Comparison of ENCODE assay signal across 15 cellular contexts in the genomic region with DNA sequence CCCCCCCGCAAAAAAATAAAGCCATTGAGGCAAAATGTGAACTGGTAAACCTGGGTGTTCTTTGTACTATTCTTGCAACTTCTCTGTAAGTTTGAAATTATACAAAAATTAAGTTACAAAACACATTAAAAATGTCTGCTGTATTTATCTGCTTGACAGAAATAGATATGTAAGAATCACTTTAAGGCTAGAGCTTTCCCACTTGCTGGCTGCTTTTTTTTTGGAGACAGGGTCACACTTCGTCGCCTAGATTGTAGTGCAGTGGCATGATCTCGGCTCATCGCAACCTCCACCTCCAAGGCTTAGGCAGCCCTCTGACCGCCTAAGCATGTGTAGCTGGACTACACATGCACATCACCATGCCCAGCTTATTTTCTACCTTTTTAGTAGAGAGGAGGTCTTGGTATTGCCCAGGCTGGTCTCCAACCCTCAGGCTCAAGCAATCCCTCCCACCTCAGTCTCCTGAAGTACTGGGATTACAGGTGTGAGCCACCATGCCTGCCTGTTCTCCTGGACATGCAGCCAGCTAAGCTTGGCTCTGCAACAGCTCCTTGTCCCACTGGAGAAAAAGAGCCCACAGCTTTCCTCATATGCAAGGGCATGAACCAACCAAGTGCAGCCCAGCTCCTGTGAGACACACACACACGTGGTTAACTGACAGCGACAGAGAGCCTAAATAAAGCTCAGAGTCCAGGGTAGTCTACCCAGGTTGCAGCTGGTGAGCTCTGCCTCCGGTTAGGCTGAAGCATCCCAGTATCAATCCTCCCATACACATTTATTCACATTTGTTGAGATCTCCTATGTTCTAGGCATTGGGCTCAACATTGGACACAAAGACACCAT. TPM values are rescaled to one million over a fixed set of nuclear protein-coding genes. Genes with fewer than 3 reads are reported as not detected.
DNase-seq lines count a peak whose midpoint lies in the region; ATAC-seq and TF ChIP-seq lines count a peak whose summit lies in the region.
"Had no signal": no experiment of that assay in that cellular context is flagged by ENCODE, and none has a peak within 500 bp of the region (broad histone marks: within the 10 kb centered on the region; RNA-seq: fewer than 3 reads in every experiment).

No MANE protein-coding gene starts in this region.

- TF ChIP-seq CTCF in progenitor cell of endocrine pancreas (IDR thresholded peaks at IDR 0.05; ENCODE audit: unreplicated experiment) = no peak
- TF ChIP-seq CTCF in CD8-positive, alpha-beta T cell (IDR thresholded peaks at IDR 0.05) = no peak

- CTCF ChIA-PET in CD8-positive, alpha-beta T cell (lab: Charles Lee) = interaction anchor here (0.7 kb wide), 1 partner anchor 288 kb away, joined by 4 read pairs; no protein-coding TSS in a partner anchor

- DNase-seq in activated T-cell treated with anti-CD3 and anti-CD28 coated beads, Interleukin-2, amount 50 U/mL, for 4 hours = no peak
- no peak for DNase-seq in activated T-cell treated with anti-CD3 and anti-CD28 coated beads for 4 hours
- DNase-seq in NAMALWA (ENCODE audit: low spot score) = peak; percentile 50
- no peak for DNase-seq in progenitor cell of endocrine pancreas (ENCODE audit: low spot score, unreplicated experiment)
- DNase-seq in HCEC 1CT = no peak
- DNase-seq in CD8-positive, alpha-beta T cell = no peak
- DNase-seq in iPS-NIHi11 (ENCODE audit: low spot score) = no peak
- DNase-seq: amniotic stem cell; effector memory CD4-positive, alpha-beta T cell; mucosa of descending colon; NCI-H1694 treated with DMSO at 0.1 percent for 48 hours; OCI-M1; sigmoid colon had no signal

- H3K27me3 ChIP-seq in CD8-positive, alpha-beta T cell (ENCODE audit: insufficient read depth, low read length) = no peaks in the 10 kb centered on the region
- H3K27me3 ChIP-seq: sigmoid colon had no signal

- peak overlapping the region; percentile 33 for H3K4me3 Mint-ChIP-seq in activated T-cell treated with anti-CD3 and anti-CD28 coated beads, Interleukin-2, amount 50 U/mL, for 4 hours
- H3K4me3 Mint-ChIP-seq in activated naive CD8-positive, alpha-beta T cell = peak overlapping the region; percentile 98
- H3K4me3 Mint-ChIP-seq in progenitor cell of endocrine pancreas (ENCODE audit: low read depth) = no peak overlapping the region
- no peak overlapping the region for H3K4me3 Mint-ChIP-seq in CD8-positive, alpha-beta T cell

- no peaks in the 10 kb centered on the region for H3K27me3 Mint-ChIP-seq in activated T-cell treated with anti-CD3 and anti-CD28 coated beads, Interleukin-2, amount 50 U/mL, for 4 hours (ENCODE audit: low read depth)
- H3K27me3 Mint-ChIP-seq in activated naive CD8-positive, alpha-beta T cell = no peaks in the 10 kb centered on the region
- H3K27me3 Mint-ChIP-seq in progenitor cell of endocrine pancreas = no peaks in the 10 kb centered on the region
- H3K27me3 Mint-ChIP-seq in CD8-positive, alpha-beta T cell (ENCODE audit: low read depth) = no peaks in the 10 kb centered on the region

- H3K4me1 ChIP-seq in CD8-positive, alpha-beta T cell (ENCODE audit: insufficient read depth, low read length) = peaks cover 14% of the 10 kb centered on the region

- intact Hi-C loops in CD8-positive, alpha-beta T cell (cut with DNase I, micrococcal nuclease) = loop anchor here in 1 of 2 experiments (10.0 kb wide), 1 partner anchor 1231 kb away; no protein-coding TSS in a partner anchor

- peaks cover 26% of the 10 kb centered on the region for H3K36me3 ChIP-seq in CD8-positive, alpha-beta T cell (ENCODE audit: insufficient read depth, low read length)

- POLR2A ChIA-PET in CD8-positive, alpha-beta T cell (lab: Charles Lee) = interaction anchor here (1.1 kb wide), 1 partner anchor 145 kb away, joined by 3 read pairs; no protein-coding TSS in a partner anchor

- no peaks in the 10 kb centered on the region for H3K9me3 ChIP-seq in CD8-positive, alpha-beta T cell (ENCODE audit: low read length)
- H3K9me3 ChIP-seq: mucosa of descending colon, sigmoid colon had no signal

- H3K27ac Mint-ChIP-seq in activated naive CD8-positive, alpha-beta T cell = peak overlapping the region; percentile 92
- peak overlapping the region; percentile 82 for H3K27ac Mint-ChIP-seq in progenitor cell of endocrine pancreas
- no peak overlapping the region for H3K27ac Mint-ChIP-seq in CD8-positive, alpha-beta T cell

- no peaks in the 10 kb centered on the region for H3K9me3 Mint-ChIP-seq in activated T-cell treated with anti-CD3 and anti-CD28 coated beads, Interleukin-2, amount 50 U/mL, for 4 hours
- no peaks in the 10 kb centered on the region for H3K9me3 Mint-ChIP-seq in activated naive CD8-positive, alpha-beta T cell (ENCODE audit: low read depth)
- no peaks in the 10 kb centered on the region for H3K9me3 Mint-ChIP-seq in progenitor cell of endocrine pancreas (ENCODE audit: low read depth)
- H3K9me3 Mint-ChIP-seq in CD8-positive, alpha-beta T cell = no peaks in the 10 kb centered on the region

- H3K4me3 ChIP-seq in CD8-positive, alpha-beta T cell (ENCODE audit: low read depth, low read length) = no peak overlapping the region
- H3K4me3 ChIP-seq: mucosa of descending colon, sigmoid colon had no signal

- no peak for ATAC-seq in activated T-cell treated with anti-CD3 and anti-CD28 coated beads, Interleukin-2, amount 50 U/mL, for 4 hours
- no peak for ATAC-seq in CD8-positive, alpha-beta T cell
- ATAC-seq: mucosa of descending colon had no signal

- H3K27ac ChIP-seq in CD8-positive, alpha-beta T cell (ENCODE audit: low read depth, low read length) = no peak overlapping the region
- H3K27ac ChIP-seq: HL-60, sigmoid colon had no signal

- H3K4me1 Mint-ChIP-seq in activated T-cell treated with anti-CD3 and anti-CD28 coated beads, Interleukin-2, amount 50 U/mL, for 4 hours (ENCODE audit: low read depth) = peaks cover 31% of the 10 kb centered on the region
- peaks cover 33% of the 10 kb centered on the region for H3K4me1 Mint-ChIP-seq in activated naive CD8-positive, alpha-beta T cell (ENCODE audit: low read depth)
- peaks cover 12% of the 10 kb centered on the region for H3K4me1 Mint-ChIP-seq in progenitor cell of endocrine pancreas (ENCODE audit: low read depth)
- H3K4me1 Mint-ChIP-seq in CD8-positive, alpha-beta T cell (ENCODE audit: low read depth) = peaks cover 23% of the 10 kb centered on the region

- peaks cover 49% of the 10 kb centered on the region for H3K36me3 Mint-ChIP-seq in activated T-cell treated with anti-CD3 and anti-CD28 coated beads, Interleukin-2, amount 50 U/mL, for 4 hours (ENCODE audit: insufficient read depth)
- peaks cover 19% of the 10 kb centered on the region for H3K36me3 Mint-ChIP-seq in activated naive CD8-positive, alpha-beta T cell
- peaks cover 27% of the 10 kb centered on the region for H3K36me3 Mint-ChIP-seq in progenitor cell of endocrine pancreas (ENCODE audit: insufficient read depth)
- H3K36me3 Mint-ChIP-seq in CD8-positive, alpha-beta T cell = peaks cover 66% of the 10 kb centered on the region

RNA-seq across cellular contexts. Expression of a gene that starts 4.5 kb away (rescaled TPM):
- total RNA-seq in activated T-cell treated with anti-CD3 and anti-CD28 coated beads, Interleukin-2, amount 50 U/mL, for 4 hours = 1,000 to 10,000 TPM; 2,990 to 3,578 (median 3,066) TPM
- 1,639 and 1,699 TPM in 2 replicates for total RNA-seq in progenitor cell of endocrine pancreas
- 1,000 to 10,000 TPM; 3,034 to 3,037 TPM for total RNA-seq in CD8-positive, alpha-beta T cell

Comparison
In these comparisons a context has a peak if more than half of its experiments do, and no peak if none do; other contexts are left out.
1. H3K4me3 Mint-ChIP-seq: peak in activated T-cell treated with anti-CD3 and anti-CD28 coated beads, Interleukin-2, amount 50 U/mL, for 4 hours (single experiment) and activated naive CD8-positive, alpha-beta T cell (single experiment); none in progenitor cell of endocrine pancreas (single experiment) and CD8-positive, alpha-beta T cell (single experiment).